In genomic region chr2:225090746-225091145, GRCh38 we compare ENCODE assay signal across 20 cellular contexts. TPM values are rescaled to one million over a fixed set of nuclear protein-coding genes. Genes with fewer than 3 reads are reported as not detected.
DNase-seq lines count a peak whose midpoint lies in the region; TF ChIP-seq lines count a peak whose summit lies in the region.
"Had no signal": no experiment of that assay in that cellular context is flagged by ENCODE, and none has a peak within 500 bp of the region (broad histone marks: within the 10 kb centered on the region; RNA-seq: fewer than 3 reads in every experiment).

No MANE protein-coding gene starts in this region.

- peaks cover 22% of the 10 kb centered on the region for H3F3A ChIP-seq in GM23248 (ENCODE audit: insufficient read depth)

- H3K4me2 ChIP-seq in GM23248 (ENCODE audit: unreplicated experiment) (peak overlapping the region; percentile 64), fibroblast of lung (ENCODE audit: extremely low read depth, insufficient read depth, low read length) (peak overlapping the region; percentile 17)
- H3K4me2 ChIP-seq: hepatocyte had no signal

- DNase-seq in A172 (ENCODE audit: low spot score) = peak; percentile 25
- DNase-seq in GM23248 = peak; percentile 81
- DNase-seq in RPMI7951 (ENCODE audit: low read depth) = peak; percentile 64
- DNase-seq in fibroblast of lung (ENCODE audit: low read depth in 2 of 2) = peak in 1 of 2 donors; percentile 73
- DNase-seq in esophagus squamous epithelium (lab: John Stamatoyannopoulos, UW) = no peak
- DNase-seq in effector memory CD4-positive, alpha-beta T cell = no peak
- DNase-seq in medulla oblongata (ENCODE audit: extremely low spot score) = no peak
- no peak for DNase-seq in SKM-1 treated with dmso at 0.1 percent for 144 hours (lab: John Stamatoyannopoulos, UW; ENCODE audit: unreplicated experiment)
- DNase-seq: activated CD8-positive, alpha-beta memory T cell treated with anti-CD3 and anti-CD28 coated beads, Interleukin-2, amount 50 U/mL, for 4 hours; islet precursor cell; lower lobe of right lung; NCI-H524 treated with DMSO at 0.1 percent for 48 hours; SIG-M5; stimulated activated CD4-positive, alpha-beta T cell treated with anti-CD3 and anti-CD28 coated beads, Interleukin-15, amount 100 ng/mL, for 24 hours; substantia nigra had no signal

- H3K9me2 ChIP-seq in GM23248 (ENCODE audit: insufficient read depth) = no peaks in the 10 kb centered on the region

- no peaks in the 10 kb centered on the region for H3K36me3 ChIP-seq in GM23248 (ENCODE audit: low read depth)
- no peaks in the 10 kb centered on the region for H3K36me3 ChIP-seq in fibroblast of lung (ENCODE audit: control insufficient read depth, insufficient read depth, low read length)
- H3K36me3 ChIP-seq in esophagus squamous epithelium = no peaks in the 10 kb centered on the region
- no peaks in the 10 kb centered on the region for H3K36me3 ChIP-seq in effector memory CD4-positive, alpha-beta T cell (ENCODE audit: control insufficient read depth, insufficient read depth, low read length)
- H3K36me3 ChIP-seq: lower lobe of right lung, right atrium auricular region had no signal

- WGBS in GM23248 (ENCODE audit: low coverage in 1 of 2, low lambda C conversion rate in 2 of 2, missing lambda C conversion rate in 2 of 2), 2 experiments = 0 to 1% methylated on average over 3 of the region's 3 CpGs
- 58 to 73% methylated on average over 3 of the region's 3 CpGs for WGBS in esophagus squamous epithelium, 2 donors

- no peak for TF ChIP-seq POLR2A in esophagus squamous epithelium (IDR thresholded peaks at IDR 0.05)

- H3K9me3 ChIP-seq in GM23248 (ENCODE audit: low read depth) = no peaks in the 10 kb centered on the region
- H3K9me3 ChIP-seq in fibroblast of lung (ENCODE audit: control insufficient read depth, insufficient read depth, low read depth, low read length) = no peaks in the 10 kb centered on the region
- no peaks in the 10 kb centered on the region for H3K9me3 ChIP-seq in esophagus squamous epithelium
- no peaks in the 10 kb centered on the region for H3K9me3 ChIP-seq in effector memory CD4-positive, alpha-beta T cell (ENCODE audit: control insufficient read depth, low read length)
- H3K9me3 ChIP-seq: lower lobe of right lung, right atrium auricular region had no signal

- TF ChIP-seq CTCF in fibroblast of lung (conservative IDR thresholded peaks at IDR 0.05 in 1 of 2, IDR thresholded peaks at IDR 0.05 in 1 of 2; ENCODE audit: low read depth in 1 of 2, low read length in 2 of 2) (no peak), esophagus squamous epithelium (IDR thresholded peaks at IDR 0.05) (no peak)

- H2AFZ ChIP-seq in GM23248 (no peak overlapping the region), fibroblast of lung (ENCODE audit: low read length) (no peak overlapping the region)
- H2AFZ ChIP-seq: hepatocyte had no signal

- intact Hi-C loops in esophagus squamous epithelium (cut with DNase I) = no loop called here

- H3K4me3 ChIP-seq in GM23248 = peak overlapping the region; percentile 16; the same call in 1 of the 2 replicates
- no peak overlapping the region for H3K4me3 ChIP-seq in fibroblast of lung (replicated peaks in 1 of 4; ENCODE audit: control extremely low read depth in 1 of 4, insufficient read depth in 1 of 4, low read depth in 3 of 4, low read length in 4 of 4)
- H3K4me3 ChIP-seq in esophagus squamous epithelium = no peak overlapping the region
- no peak overlapping the region for H3K4me3 ChIP-seq in effector memory CD4-positive, alpha-beta T cell (ENCODE audit: insufficient read depth, low read depth, low read length, poor library complexity, severe bottlenecking)
- H3K4me3 ChIP-seq: hepatocyte, K562, lower lobe of right lung, right atrium auricular region had no signal

- H3K27ac ChIP-seq in GM23248 (peak overlapping the region; percentile 79), fibroblast of lung (ENCODE audit: insufficient read depth, low read length) (peak overlapping the region; percentile 27), esophagus squamous epithelium (no peak overlapping the region)
- H3K27ac ChIP-seq in effector memory CD4-positive, alpha-beta T cell (ENCODE audit: insufficient read depth, low read length, poor library complexity, severe bottlenecking) = no peak overlapping the region
- H3K27ac ChIP-seq: foreskin keratinocyte, hepatocyte, lower lobe of right lung, right atrium auricular region had no signal

- H3K4me1 ChIP-seq in GM23248 (ENCODE audit: insufficient read depth) = peaks cover 23% of the 10 kb centered on the region
- H3K4me1 ChIP-seq in fibroblast of lung (ENCODE audit: control insufficient read depth, extremely low read depth, insufficient read depth, low read length) = no peaks in the 10 kb centered on the region
- no peaks in the 10 kb centered on the region for H3K4me1 ChIP-seq in esophagus squamous epithelium
- H3K4me1 ChIP-seq in effector memory CD4-positive, alpha-beta T cell (ENCODE audit: control insufficient read depth, insufficient read depth, low read length, poor library complexity, severe bottlenecking) = no peaks in the 10 kb centered on the region
- H3K4me1 ChIP-seq: lower lobe of right lung, right atrium auricular region had no signal

- H4K20me1 ChIP-seq in GM23248 (ENCODE audit: insufficient read depth) = no peaks in the 10 kb centered on the region
- no peaks in the 10 kb centered on the region for H4K20me1 ChIP-seq in fibroblast of lung (ENCODE audit: control insufficient read depth, extremely low read depth, insufficient read depth, low read length)

- in situ Hi-C loops in GM23248 (cut with MboI) = no loop called here

- H3K27me3 ChIP-seq in GM23248 (replicated peaks; ENCODE audit: insufficient read depth) (no peaks in the 10 kb centered on the region), fibroblast of lung (ENCODE audit: control insufficient read depth, insufficient read depth, low read length) (no peaks in the 10 kb centered on the region), esophagus squamous epithelium (no peaks in the 10 kb centered on the region)
- H3K27me3 ChIP-seq in effector memory CD4-positive, alpha-beta T cell (replicated peaks; ENCODE audit: control insufficient read depth, insufficient read depth, low read length, poor library complexity, severe bottlenecking) = no peaks in the 10 kb centered on the region
- H3K27me3 ChIP-seq: foreskin keratinocyte, hepatocyte, right atrium auricular region had no signal

- H3K79me2 ChIP-seq in GM23248 (ENCODE audit: insufficient read depth) = no peaks in the 10 kb centered on the region
- no peaks in the 10 kb centered on the region for H3K79me2 ChIP-seq in fibroblast of lung (ENCODE audit: control insufficient read depth, insufficient read depth, low read length)
- H3K79me2 ChIP-seq: hepatocyte had no signal

- H3K9ac ChIP-seq in GM23248 (peak overlapping the region; percentile 25; the same call in 1 of the 2 replicates), fibroblast of lung (ENCODE audit: insufficient read depth, low read length) (no peak overlapping the region)

RNA-seq across cellular contexts. Expression of gene DOCK10, which starts 48.5 kb away (rescaled TPM):
- 22.7 and 37.5 TPM in 2 replicates for total RNA-seq in A172 (2014; rRNA removed; shearing (Covaris generic))
- total RNA-seq in GM23248 (2014; rRNA removed; shearing (Covaris generic)) = 19.2 and 20.5 TPM in 2 replicates
- 6.1 and 8.5 TPM in 2 replicates for polyA plus RNA-seq in GM23248 (2016; fragmentation: Nextera tagmentation; extraction: Ambion mirVana)
- 42.8 and 45.6 TPM in 2 replicates for total RNA-seq in RPMI7951 (2014; rRNA removed; shearing (Covaris generic))
- total RNA-seq in fibroblast of lung = 11.8 and 26.3 TPM in 2 replicates
- 20.8 and 36.3 TPM in 2 replicates for polyA plus RNA-seq in fibroblast of lung
- 14.1 and 19.7 TPM in 2 replicates for polyA plus RNA-seq in fibroblast of lung (2012)
- 28.5 and 30.9 TPM in 2 replicates for polyA minus RNA-seq in fibroblast of lung (ENCODE audit: low replicate concordance)
- 10 to 100 TPM in 3 of 4 donors, 1 to 10 TPM in 1; 9.2 to 16.6 (median 11.7) TPM for total RNA-seq in esophagus squamous epithelium
- total RNA-seq: G401 had no signal

Comparison
In these comparisons a context has a peak if more than half of its experiments do, and no peak if none do; other contexts are left out.
1. DNase-seq: peak in A172 (single experiment), GM23248 (single experiment) and RPMI7951 (single experiment); none in esophagus squamous epithelium (single experiment), effector memory CD4-positive, alpha-beta T cell (0 of 3), medulla oblongata (single experiment) and SKM-1 treated with dmso at 0.1 percent for 144 hours (single experiment).
2. H3K27ac ChIP-seq: peak in GM23248 (single experiment) and fibroblast of lung (single experiment); none in esophagus squamous epithelium (0 of 4) and effector memory CD4-positive, alpha-beta T cell (single experiment).